Comparison of ENCODE assay signal across 13 cellular contexts in the genomic region with DNA sequence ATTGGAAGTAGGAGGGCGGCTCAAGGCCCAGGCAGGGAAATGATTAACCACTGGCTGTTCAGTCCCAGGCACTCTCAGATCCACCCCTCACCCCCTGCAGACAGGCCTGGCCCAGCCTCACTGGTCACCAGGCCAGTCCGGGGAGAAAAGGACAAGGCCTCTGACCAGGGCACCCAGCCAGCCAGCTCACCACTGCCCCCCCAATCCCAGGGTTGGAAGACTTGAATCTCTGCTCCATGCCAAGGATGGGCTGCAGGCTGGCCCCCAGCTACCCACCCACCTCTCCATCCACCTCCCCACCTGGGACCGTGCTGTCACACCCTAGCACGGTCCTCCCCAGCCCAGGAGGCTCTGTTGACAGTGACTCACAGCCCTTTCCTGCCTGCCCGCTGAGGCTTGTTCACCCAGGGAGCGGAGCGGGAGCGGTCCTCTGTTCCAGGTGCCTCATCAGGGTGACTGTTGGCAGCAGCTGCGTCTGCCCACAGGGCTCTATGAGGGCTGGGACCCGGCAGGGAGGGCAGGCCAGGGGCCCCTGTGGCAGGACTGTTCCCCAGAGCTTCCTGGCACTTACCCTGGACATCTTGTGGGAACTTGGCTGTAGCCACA. TPM values are rescaled to one million over a fixed set of nuclear protein-coding genes. Genes with fewer than 3 reads are reported as not detected.
DNase-seq lines count a peak whose midpoint lies in the region; ATAC-seq, FAIRE-seq and TF ChIP-seq lines count a peak whose summit lies in the region.
"Had no signal": no experiment of that assay in that cellular context is flagged by ENCODE, and none has a peak within 500 bp of the region (broad histone marks: within the 10 kb centered on the region; RNA-seq: fewer than 3 reads in every experiment).

No MANE protein-coding gene starts in this region.

- intact Hi-C loops in HepG2 (cut with micrococcal nuclease; ENCODE audit: unreplicated experiment): loop anchor here (1.0 kb wide), 2 partner anchors 8 to 12 kb away; no protein-coding TSS in a partner anchor
- intact Hi-C loops in thyroid gland (cut with DNase I): no loop called here

- peaks cover 12% of the 10 kb centered on the region for H4K20me1 ChIP-seq in HepG2 (ENCODE audit: insufficient read depth, low read length)

- H3K27ac Mint-ChIP-seq in stimulated activated naive CD8-positive, alpha-beta T cell treated with anti-CD3 and anti-CD28 coated beads, Interleukin-15, amount 100 ng/mL, for 72 hours: no peak overlapping the region
- H3K27ac Mint-ChIP-seq: activated CD8-positive, alpha-beta memory T cell treated with anti-CD3 and anti-CD28 coated beads, Interleukin-2, amount 10 ng/mL, durations not matched to agents 7 days and 5 days; immature natural killer cell; T-helper 2 cell treated with Interferon-gamma antibody and Interleukin-4, amounts not matched to agents 5 μg/mL and 100 μg/mL, for 36 hours had no signal

- 10% methylated on average over 2 of the region's 10 CpGs for WGBS in HepG2 (ENCODE audit: low lambda C conversion rate)
- 70 to 79% methylated on average over 8 to 9 of the region's 10 CpGs for WGBS in thyroid gland, 2 donors

- H3K4me2 ChIP-seq in HepG2 (ENCODE audit: low read depth, low read length): peak overlapping the region; percentile 93

- CTCF ChIA-PET in HepG2 (lab: Yijun Ruan, JAX; ENCODE audit: low intra/inter-chr PET ratio, low total read pairs): interaction anchor here (1.1 to 1.4 kb wide), 2 partner anchors 12 kb away, joined by 3 read pairs; no protein-coding TSS in a partner anchor

- in situ Hi-C loops in HepG2 (cut with HindIII; ENCODE audit: extremely low pct_ligation_motif_present, low pct_unique_long_range_greater_than_20kb): no loop called here

- peak; percentile 18; the same call in 1 of the 2 replicates for TF ChIP-seq RAD21 in HepG2 (CRISPR knock-in tag; IDR thresholded peaks at IDR 0.05)

- POLR2A ChIA-PET in HepG2 (lab: Yijun Ruan, JAX): interaction anchor here (0.6 to 3.5 kb wide), 3 partner anchors 8 to 11 kb away, joined by 3 to 40 read pairs (median 7); no protein-coding TSS in a partner anchor

- no peaks in the 10 kb centered on the region for H3K9me3 Mint-ChIP-seq in stimulated activated naive CD8-positive, alpha-beta T cell treated with anti-CD3 and anti-CD28 coated beads, Interleukin-15, amount 100 ng/mL, for 72 hours
- H3K9me3 Mint-ChIP-seq: immature natural killer cell; T-helper 2 cell treated with Interferon-gamma antibody and Interleukin-4, amounts not matched to agents 5 μg/mL and 100 μg/mL, for 36 hours had no signal

- FAIRE-seq in HepG2 (lab: Jason Lieb, UNC): peak; percentile 95
- FAIRE-seq: endothelial cell of umbilical vein had no signal

- BruUV-seq in HepG2 (replicated peaks; lab: Mats Ljungman, UMichigan): no TSS peak

- TF ChIP-seq POLR2A in HepG2 (IDR thresholded peaks at IDR 0.05; ENCODE audit: insufficient read depth in 1 of 2, low read depth in 2 of 2, low read length in 2 of 2): peak; percentile 47 to 53; a peak in 3 of 4 replicates
- no peak for TF ChIP-seq POLR2A in thyroid gland (IDR thresholded peaks at IDR 0.05)

- peaks cover 8% of the 10 kb centered on the region for H3K4me1 Mint-ChIP-seq in stimulated activated naive CD8-positive, alpha-beta T cell treated with anti-CD3 and anti-CD28 coated beads, Interleukin-15, amount 100 ng/mL, for 72 hours
- H3K4me1 Mint-ChIP-seq: activated CD8-positive, alpha-beta memory T cell treated with anti-CD3 and anti-CD28 coated beads, Interleukin-2, amount 10 ng/mL, durations not matched to agents 7 days and 5 days; immature natural killer cell had no signal

- ATAC-seq in HG03432 (IDR thresholded peaks at IDR 0.05; ENCODE audit: unreplicated experiment) (peak; percentile 50), HepG2 (peak; percentile 87)
- ATAC-seq in stimulated activated naive CD8-positive, alpha-beta T cell treated with anti-CD3 and anti-CD28 coated beads, Interleukin-15, amount 100 ng/mL, for 72 hours: no peak
- ATAC-seq: activated CD8-positive, alpha-beta memory T cell treated with anti-CD3 and anti-CD28 coated beads, Interleukin-2, amount 10 ng/mL, durations not matched to agents 7 days and 5 days had no signal

- H3K27me3 ChIP-seq in SJCRH30: no peaks in the 10 kb centered on the region
- no peaks in the 10 kb centered on the region for H3K27me3 ChIP-seq in HepG2 (ENCODE audit: control insufficient read depth in 1 of 2, insufficient read depth in 2 of 2, low read length in 2 of 2)
- H3K27me3 ChIP-seq in thyroid gland: no peaks in the 10 kb centered on the region

- H3K36me3 ChIP-seq in SJCRH30 (no peaks in the 10 kb centered on the region), HepG2 (replicated peaks in 1 of 2; ENCODE audit: control insufficient read depth in 1 of 2, insufficient read depth in 2 of 2, low read length in 2 of 2) (peaks cover 0 to 2% of the 10 kb centered on the region in 2 experiments; a peak in 1 of 5 replicates), thyroid gland (no peaks in the 10 kb centered on the region)

- no peak overlapping the region for H2AFZ ChIP-seq in HepG2 (ENCODE audit: low read length)

- H3K4me3 Mint-ChIP-seq in stimulated activated naive CD8-positive, alpha-beta T cell treated with anti-CD3 and anti-CD28 coated beads, Interleukin-15, amount 100 ng/mL, for 72 hours: no peak overlapping the region
- H3K4me3 Mint-ChIP-seq: activated CD8-positive, alpha-beta memory T cell treated with anti-CD3 and anti-CD28 coated beads, Interleukin-2, amount 10 ng/mL, durations not matched to agents 7 days and 5 days; immature natural killer cell; T-helper 2 cell treated with Interferon-gamma antibody and Interleukin-4, amounts not matched to agents 5 μg/mL and 100 μg/mL, for 36 hours had no signal

- H3K4me3 ChIP-seq in SJCRH30 (no peak overlapping the region), HepG2 (replicated peaks in 1 of 3; ENCODE audit: insufficient read depth in 1 of 3, low read depth in 2 of 3, low read length in 3 of 3) (peak overlapping the region; percentile 77 to 82 (median 79)), thyroid gland (replicated peaks in 1 of 3) (no peak overlapping the region)

- H3K4me1 ChIP-seq in SJCRH30 (peaks cover 45% of the 10 kb centered on the region), HepG2 (ENCODE audit: insufficient read depth, low read length) (peaks cover 61% of the 10 kb centered on the region), thyroid gland (peaks cover 7 to 25% of the 10 kb centered on the region in 2 donors)

- peak overlapping the region; percentile 77 for H3K27ac ChIP-seq in SJCRH30
- H3K27ac ChIP-seq in HepG2 (ENCODE audit: extremely low read length, insufficient read depth, low read length): peak overlapping the region; percentile 84
- H3K27ac ChIP-seq in thyroid gland: no peak overlapping the region

- H3K9me3 ChIP-seq in SJCRH30 (replicated peaks): no peaks in the 10 kb centered on the region
- H3K9me3 ChIP-seq in HepG2 (ENCODE audit: low read length): no peaks in the 10 kb centered on the region
- H3K9me3 ChIP-seq in thyroid gland: no peaks in the 10 kb centered on the region

- TF ChIP-seq EP300 in HepG2 (IDR thresholded peaks at IDR 0.05; ENCODE audit: low read depth in 2 of 2, low read length in 2 of 2) (peak; percentile 25 to 33; a peak in 1 of 4 replicates), HepG2 (CRISPR knock-in tag; IDR thresholded peaks at IDR 0.05; ENCODE audit: borderline replicate concordance) (no peak)

- H3K9ac ChIP-seq in HepG2 (ENCODE audit: insufficient read depth, low read depth, low read length): peak overlapping the region; percentile 88

- H3K79me2 ChIP-seq in HepG2 (ENCODE audit: insufficient read depth, low read length): peaks cover 40% of the 10 kb centered on the region

- H3K27me3 Mint-ChIP-seq in stimulated activated naive CD8-positive, alpha-beta T cell treated with anti-CD3 and anti-CD28 coated beads, Interleukin-15, amount 100 ng/mL, for 72 hours: peaks cover 61% of the 10 kb centered on the region

- TF ChIP-seq CTCF in HepG2 (CRISPR knock-in tag; IDR thresholded peaks at IDR 0.05): peak; percentile 53
- TF ChIP-seq CTCF in thyroid gland (IDR thresholded peaks at IDR 0.05): no peak

- DNase-seq in SJCRH30 (peak; percentile 95), HepG2 (ENCODE audit: low spot score) (peak; percentile 77), thyroid gland (peak; percentile 65 to 74), amniotic stem cell (lab: John Stamatoyannopoulos, UW) (no peak)
- DNase-seq in stimulated activated naive CD8-positive, alpha-beta T cell treated with anti-CD3 and anti-CD28 coated beads, Interleukin-15, amount 100 ng/mL, for 72 hours: no peak
- no peak for DNase-seq in activated CD4-positive, alpha-beta T cell treated with anti-CD3 and anti-CD28 coated beads for 4 hours
- DNase-seq: activated CD8-positive, alpha-beta memory T cell treated with anti-CD3 and anti-CD28 coated beads, Interleukin-2, amount 10 ng/mL, durations not matched to agents 7 days and 5 days; immature natural killer cell; NCI-H82 had no signal

RNA-seq across cellular contexts. Expression of gene LAD1, which starts 2.2 kb away (rescaled TPM):
- total RNA-seq in SJCRH30 (2014; rRNA removed; shearing (Covaris generic)): 1.1 and 2.9 TPM in 2 replicates
- total RNA-seq in HepG2 (2016; rRNA removed; fragmentation: Illumina TruSeq; extraction: Trizol) (41.2 and 65.6 TPM in 2 replicates), thyroid gland (1 to 10 TPM; 2.9 to 7.4 (median 5.1) TPM)
- total RNA-seq in HepG2 (2016; cell fraction: cytosol; rRNA removed; fragmentation: Illumina TruSeq; extraction: Trizol; ENCODE audit: low read depth): 11.0 and 15.5 TPM in 2 replicates
- total RNA-seq in HepG2 (2016; cell fraction: insoluble cytoplasmic fraction; rRNA removed; fragmentation: Illumina TruSeq; extraction: Trizol): 41.4 and 67.3 TPM in 2 replicates
- total RNA-seq in HepG2 (2016; cell fraction: membrane; rRNA removed; fragmentation: Illumina TruSeq; extraction: Trizol): 26.5 and 29.9 TPM in 2 replicates
- 43.9 and 47.8 TPM in 2 replicates for total RNA-seq in HepG2 (2016; cell fraction: nucleus; rRNA removed; fragmentation: Illumina TruSeq; extraction: Trizol)
- 10.8 and 16.3 TPM in 2 replicates for polyA plus RNA-seq in HepG2 (2011; rRNA removed)
- 9.4 and 9.8 TPM in 2 replicates for polyA plus RNA-seq in HepG2 (2011; cell fraction: cytosol; rRNA removed)
- polyA plus RNA-seq in HepG2 (2011; cell fraction: nucleus; rRNA removed): 11.5 and 21.4 TPM in 2 replicates
- 18.4 and 19.1 TPM in 2 replicates for polyA plus RNA-seq in HepG2 (2012)
- polyA plus RNA-seq in HepG2 (2016; cell fraction: cytosol; fragmentation: Illumina TruSeq; extraction: Trizol; ENCODE audit: low read depth): 11.7 and 13.7 TPM in 2 replicates
- polyA plus RNA-seq in HepG2 (2016; cell fraction: insoluble cytoplasmic fraction; fragmentation: Illumina TruSeq; extraction: Trizol; ENCODE audit: low read depth): 55.2 and 58.0 TPM in 2 replicates
- 25.4 and 27.9 TPM in 2 replicates for polyA plus RNA-seq in HepG2 (2016; cell fraction: membrane; fragmentation: Illumina TruSeq; extraction: Trizol; ENCODE audit: low read depth)
- 64.1 and 70.5 TPM in 2 replicates for polyA plus RNA-seq in HepG2 (2016; cell fraction: nucleus; fragmentation: Illumina TruSeq; extraction: Trizol; ENCODE audit: insufficient read depth, low read depth)
- 0.16 and 19.5 TPM in 2 replicates for polyA minus RNA-seq in HepG2 (2011; rRNA and poly(A)+ RNA removed; ENCODE audit: low replicate concordance)
- polyA minus RNA-seq in HepG2 (2011; cell fraction: cytosol; rRNA and poly(A)+ RNA removed): 6.4 and 8.8 TPM in 2 replicates
- polyA minus RNA-seq in HepG2 (2011; cell fraction: nucleus; rRNA and poly(A)+ RNA removed): 22.8 and 27.4 TPM in 2 replicates
- total RNA-seq: activated CD8-positive, alpha-beta memory T cell treated with anti-CD3 and anti-CD28 coated beads, Interleukin-2, amount 10 ng/mL, durations not matched to agents 7 days and 5 days; endothelial cell of umbilical vein; pulmonary artery endothelial cell had no signal
- polyA plus RNA-seq: endothelial cell of umbilical vein, immature natural killer cell had no signal

RNA-seq across cellular contexts. Expression of gene TNNT2, which starts 19.5 kb away (rescaled TPM):
- 74.9 and 90.0 TPM in 2 replicates for total RNA-seq in SJCRH30 (2014; rRNA removed; shearing (Covaris generic))
- total RNA-seq in HepG2 (2016; rRNA removed; fragmentation: Illumina TruSeq; extraction: Trizol) (0.20 TPM in 1 of 2 replicates, not detected in the other), thyroid gland (under 1 TPM in 1 of 4 donors, not detected in 3; 0.24 TPM)
- not detected in 2 replicates for total RNA-seq in HepG2 (2016; cell fraction: cytosol; rRNA removed; fragmentation: Illumina TruSeq; extraction: Trizol; ENCODE audit: low read depth)
- 0.17 TPM in 1 of 2 replicates, not detected in the other for total RNA-seq in HepG2 (2016; cell fraction: insoluble cytoplasmic fraction; rRNA removed; fragmentation: Illumina TruSeq; extraction: Trizol)
- not detected in 2 replicates for total RNA-seq in HepG2 (2016; cell fraction: membrane; rRNA removed; fragmentation: Illumina TruSeq; extraction: Trizol)
- total RNA-seq in HepG2 (2016; cell fraction: nucleus; rRNA removed; fragmentation: Illumina TruSeq; extraction: Trizol): 0.71 and 0.88 TPM in 2 replicates
- 0.63 and 1.3 TPM in 2 replicates for polyA plus RNA-seq in HepG2 (2011; rRNA removed)
- 0.03 and 0.09 TPM in 2 replicates for polyA plus RNA-seq in HepG2 (2011; cell fraction: cytosol; rRNA removed)
- 5.4 and 9.7 TPM in 2 replicates for polyA plus RNA-seq in HepG2 (2011; cell fraction: nucleus; rRNA removed)
- polyA plus RNA-seq in HepG2 (2012): 3.1 and 5.5 TPM in 2 replicates
- polyA plus RNA-seq in HepG2 (2016; cell fraction: cytosol; fragmentation: Illumina TruSeq; extraction: Trizol; ENCODE audit: low read depth): not detected in 2 replicates
- polyA plus RNA-seq in HepG2 (2016; cell fraction: insoluble cytoplasmic fraction; fragmentation: Illumina TruSeq; extraction: Trizol; ENCODE audit: low read depth): not detected in 2 replicates
- not detected in 2 replicates for polyA plus RNA-seq in HepG2 (2016; cell fraction: membrane; fragmentation: Illumina TruSeq; extraction: Trizol; ENCODE audit: low read depth)
- polyA plus RNA-seq in HepG2 (2016; cell fraction: nucleus; fragmentation: Illumina TruSeq; extraction: Trizol; ENCODE audit: insufficient read depth, low read depth): 1.6 TPM in 1 of 2 replicates, not detected in the other
- polyA minus RNA-seq in HepG2 (2011; rRNA and poly(A)+ RNA removed; ENCODE audit: low replicate concordance): 0.28 and 1.7 TPM in 2 replicates
- polyA minus RNA-seq in HepG2 (2011; cell fraction: cytosol; rRNA and poly(A)+ RNA removed): not detected in 2 replicates
- 7.9 and 9.4 TPM in 2 replicates for polyA minus RNA-seq in HepG2 (2011; cell fraction: nucleus; rRNA and poly(A)+ RNA removed)
- total RNA-seq: activated CD8-positive, alpha-beta memory T cell treated with anti-CD3 and anti-CD28 coated beads, Interleukin-2, amount 10 ng/mL, durations not matched to agents 7 days and 5 days; endothelial cell of umbilical vein; pulmonary artery endothelial cell had no signal
- polyA plus RNA-seq: endothelial cell of umbilical vein, immature natural killer cell had no signal

RNA-seq across cellular contexts. Expression of gene TNNI1, which starts 24.6 kb away (rescaled TPM):
- total RNA-seq in SJCRH30 (2014; rRNA removed; shearing (Covaris generic)): 230 and 281 TPM in 2 replicates
- total RNA-seq in HepG2 (2016; rRNA removed; fragmentation: Illumina TruSeq; extraction: Trizol): not detected in 2 replicates
- 0.09 TPM in 1 of 2 replicates, not detected in the other for total RNA-seq in HepG2 (2016; cell fraction: cytosol; rRNA removed; fragmentation: Illumina TruSeq; extraction: Trizol; ENCODE audit: low read depth)
- not detected in 2 replicates for total RNA-seq in HepG2 (2016; cell fraction: insoluble cytoplasmic fraction; rRNA removed; fragmentation: Illumina TruSeq; extraction: Trizol)
- 0.03 TPM in 1 of 2 replicates, not detected in the other for total RNA-seq in HepG2 (2016; cell fraction: membrane; rRNA removed; fragmentation: Illumina TruSeq; extraction: Trizol)
- total RNA-seq in HepG2 (2016; cell fraction: nucleus; rRNA removed; fragmentation: Illumina TruSeq; extraction: Trizol): not detected in 2 replicates
- not detected in 2 replicates for polyA plus RNA-seq in HepG2 (2011; rRNA removed)
- polyA plus RNA-seq in HepG2 (2011; cell fraction: cytosol; rRNA removed): not detected in 2 replicates
- polyA plus RNA-seq in HepG2 (2011; cell fraction: nucleus; rRNA removed): not detected in 2 replicates
- polyA plus RNA-seq in HepG2 (2012): 0.59 and 0.61 TPM in 2 replicates
- polyA plus RNA-seq in HepG2 (2016; cell fraction: cytosol; fragmentation: Illumina TruSeq; extraction: Trizol; ENCODE audit: low read depth): not detected in 2 replicates
- polyA plus RNA-seq in HepG2 (2016; cell fraction: insoluble cytoplasmic fraction; fragmentation: Illumina TruSeq; extraction: Trizol; ENCODE audit: low read depth): not detected in 2 replicates
- polyA plus RNA-seq in HepG2 (2016; cell fraction: membrane; fragmentation: Illumina TruSeq; extraction: Trizol; ENCODE audit: low read depth): not detected in 2 replicates
- not detected in 2 replicates for polyA plus RNA-seq in HepG2 (2016; cell fraction: nucleus; fragmentation: Illumina TruSeq; extraction: Trizol; ENCODE audit: insufficient read depth, low read depth)
- polyA minus RNA-seq in HepG2 (2011; rRNA and poly(A)+ RNA removed; ENCODE audit: low replicate concordance): not detected in 2 replicates
- polyA minus RNA-seq in HepG2 (2011; cell fraction: cytosol; rRNA and poly(A)+ RNA removed): not detected in 2 replicates
- polyA minus RNA-seq in HepG2 (2011; cell fraction: nucleus; rRNA and poly(A)+ RNA removed): 0.12 and 0.13 TPM in 2 replicates
- total RNA-seq in thyroid gland: not detected
- total RNA-seq: activated CD8-positive, alpha-beta memory T cell treated with anti-CD3 and anti-CD28 coated beads, Interleukin-2, amount 10 ng/mL, durations not matched to agents 7 days and 5 days; endothelial cell of umbilical vein; pulmonary artery endothelial cell had no signal
- polyA plus RNA-seq: endothelial cell of umbilical vein, immature natural killer cell had no signal

Comparison
In these comparisons a context has a peak if more than half of its experiments do, and no peak if none do; other contexts are left out.
1. DNase-seq: peak in SJCRH30 (2 of 2), HepG2 (single experiment) and thyroid gland (2 of 2); none in stimulated activated naive CD8-positive, alpha-beta T cell treated with anti-CD3 and anti-CD28 coated beads, Interleukin-15, amount 100 ng/mL, for 72 hours (0 of 2), activated CD4-positive, alpha-beta T cell treated with anti-CD3 and anti-CD28 coated beads for 4 hours (0 of 2) and amniotic stem cell (single experiment).
2. H3K27ac ChIP-seq: peak in SJCRH30 (single experiment) and HepG2 (single experiment); none in thyroid gland (0 of 3).
3. H3K4me3 ChIP-seq: peak in HepG2 (3 of 3); none in SJCRH30 (single experiment) and thyroid gland (0 of 3).
4. POLR2A ChIP-seq: peak in HepG2 (2 of 2); none in thyroid gland (0 of 2).
5. RNA of gene TNNT2, which starts 19.5 kb away (total RNA-seq): 74.9 to 90.0 TPM in SJCRH30; 0.17 to 0.88 TPM in HepG2 and 0.24 TPM in thyroid gland; every median in the first group is over 10 times any median in the second.
6. RNA of gene TNNI1, which starts 24.6 kb away (total RNA-seq): 230 to 281 TPM in SJCRH30; 0.03 to 0.09 TPM in HepG2 and not detected in thyroid gland; every median in the first group is over 100 times any median in the second.